Comparison of ENCODE assay signal across 9 cellular contexts in genomic region chr5:27412379-27412778, GRCh38.
"Had no signal": no experiment of that assay in that cellular context is flagged by ENCODE, and none has a peak within 500 bp of the region (broad histone marks: within the 10 kb centered on the region; RNA-seq: fewer than 3 reads in every experiment).

No MANE protein-coding gene starts in this region.

- H2AFZ ChIP-seq: GM23248 had no signal

- H3K27ac Mint-ChIP-seq: HFFc6 had no signal

- H3K36me3 ChIP-seq: HAP-1 had no signal

- H3K9me3 Mint-ChIP-seq: HFFc6 had no signal

- H3K4me1 ChIP-seq: HAP-1 had no signal

- H3K4me3 ChIP-seq: GM23248, HAP-1, K562 had no signal

- H3K4me3 Mint-ChIP-seq: HFFc6 had no signal

- DNase-seq: GM23248, GOT3, H7, HFFc6, IMR-90, KG1 had no signal

- H3K9ac ChIP-seq: GM23248 had no signal

- H3K27ac ChIP-seq: GM23248 had no signal

- ATAC-seq: HCT116, K562 had no signal

- H3K9me3 ChIP-seq: HAP-1 had no signal
